1 cellular context compared by ENCODE assay signal in the genomic region with DNA sequence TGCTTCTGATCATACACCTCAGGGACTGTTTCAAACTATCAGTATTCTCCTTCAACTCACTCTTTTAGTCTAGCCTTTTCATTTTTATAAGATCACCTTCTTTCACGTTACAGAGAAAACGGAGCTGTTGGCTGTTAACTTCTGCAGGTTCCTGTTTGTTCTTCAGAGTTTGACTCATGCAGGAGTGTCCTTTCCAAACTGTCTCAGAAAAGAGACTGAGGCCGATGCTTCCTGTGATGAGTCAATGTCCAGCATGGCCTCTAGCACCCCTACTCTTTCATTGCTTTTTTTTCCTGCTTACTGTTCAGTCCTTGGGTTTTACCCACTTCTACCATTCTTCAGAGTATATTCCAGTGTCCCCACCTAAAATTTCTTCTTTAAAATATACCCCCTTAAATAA.
TF ChIP-seq lines count a peak whose summit lies in the region.

No MANE protein-coding gene starts in this region.

TF ChIP-seq in GM23338, 12 proteins besides CTCF, POLR2A, EP300 and RAD21:
- TF ChIP-seq, protein P1, sequence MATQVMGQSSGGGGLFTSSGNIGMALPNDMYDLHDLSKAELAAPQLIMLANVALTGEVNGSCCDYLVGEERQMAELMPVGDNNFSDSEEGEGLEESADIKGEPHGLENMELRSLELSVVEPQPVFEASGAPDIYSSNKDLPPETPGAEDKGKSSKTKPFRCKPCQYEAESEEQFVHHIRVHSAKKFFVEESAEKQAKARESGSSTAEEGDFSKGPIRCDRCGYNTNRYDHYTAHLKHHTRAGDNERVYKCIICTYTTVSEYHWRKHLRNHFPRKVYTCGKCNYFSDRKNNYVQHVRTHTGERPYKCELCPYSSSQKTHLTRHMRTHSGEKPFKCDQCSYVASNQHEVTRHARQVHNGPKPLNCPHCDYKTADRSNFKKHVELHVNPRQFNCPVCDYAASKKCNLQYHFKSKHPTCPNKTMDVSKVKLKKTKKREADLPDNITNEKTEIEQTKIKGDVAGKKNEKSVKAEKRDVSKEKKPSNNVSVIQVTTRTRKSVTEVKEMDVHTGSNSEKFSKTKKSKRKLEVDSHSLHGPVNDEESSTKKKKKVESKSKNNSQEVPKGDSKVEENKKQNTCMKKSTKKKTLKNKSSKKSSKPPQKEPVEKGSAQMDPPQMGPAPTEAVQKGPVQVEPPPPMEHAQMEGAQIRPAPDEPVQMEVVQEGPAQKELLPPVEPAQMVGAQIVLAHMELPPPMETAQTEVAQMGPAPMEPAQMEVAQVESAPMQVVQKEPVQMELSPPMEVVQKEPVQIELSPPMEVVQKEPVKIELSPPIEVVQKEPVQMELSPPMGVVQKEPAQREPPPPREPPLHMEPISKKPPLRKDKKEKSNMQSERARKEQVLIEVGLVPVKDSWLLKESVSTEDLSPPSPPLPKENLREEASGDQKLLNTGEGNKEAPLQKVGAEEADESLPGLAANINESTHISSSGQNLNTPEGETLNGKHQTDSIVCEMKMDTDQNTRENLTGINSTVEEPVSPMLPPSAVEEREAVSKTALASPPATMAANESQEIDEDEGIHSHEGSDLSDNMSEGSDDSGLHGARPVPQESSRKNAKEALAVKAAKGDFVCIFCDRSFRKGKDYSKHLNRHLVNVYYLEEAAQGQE (IDR thresholded peaks at IDR 0.05; ENCODE audit: unreplicated experiment) = no peak
- TF ChIP-seq, protein P2, sequence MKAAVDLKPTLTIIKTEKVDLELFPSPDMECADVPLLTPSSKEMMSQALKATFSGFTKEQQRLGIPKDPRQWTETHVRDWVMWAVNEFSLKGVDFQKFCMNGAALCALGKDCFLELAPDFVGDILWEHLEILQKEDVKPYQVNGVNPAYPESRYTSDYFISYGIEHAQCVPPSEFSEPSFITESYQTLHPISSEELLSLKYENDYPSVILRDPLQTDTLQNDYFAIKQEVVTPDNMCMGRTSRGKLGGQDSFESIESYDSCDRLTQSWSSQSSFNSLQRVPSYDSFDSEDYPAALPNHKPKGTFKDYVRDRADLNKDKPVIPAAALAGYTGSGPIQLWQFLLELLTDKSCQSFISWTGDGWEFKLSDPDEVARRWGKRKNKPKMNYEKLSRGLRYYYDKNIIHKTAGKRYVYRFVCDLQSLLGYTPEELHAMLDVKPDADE (IDR thresholded peaks at IDR 0.05) = no peak
TF ChIP-seq in GM23338: peak in this region for 0.
